Comparison of ENCODE assay signal across 24 cellular contexts in the genomic region with DNA sequence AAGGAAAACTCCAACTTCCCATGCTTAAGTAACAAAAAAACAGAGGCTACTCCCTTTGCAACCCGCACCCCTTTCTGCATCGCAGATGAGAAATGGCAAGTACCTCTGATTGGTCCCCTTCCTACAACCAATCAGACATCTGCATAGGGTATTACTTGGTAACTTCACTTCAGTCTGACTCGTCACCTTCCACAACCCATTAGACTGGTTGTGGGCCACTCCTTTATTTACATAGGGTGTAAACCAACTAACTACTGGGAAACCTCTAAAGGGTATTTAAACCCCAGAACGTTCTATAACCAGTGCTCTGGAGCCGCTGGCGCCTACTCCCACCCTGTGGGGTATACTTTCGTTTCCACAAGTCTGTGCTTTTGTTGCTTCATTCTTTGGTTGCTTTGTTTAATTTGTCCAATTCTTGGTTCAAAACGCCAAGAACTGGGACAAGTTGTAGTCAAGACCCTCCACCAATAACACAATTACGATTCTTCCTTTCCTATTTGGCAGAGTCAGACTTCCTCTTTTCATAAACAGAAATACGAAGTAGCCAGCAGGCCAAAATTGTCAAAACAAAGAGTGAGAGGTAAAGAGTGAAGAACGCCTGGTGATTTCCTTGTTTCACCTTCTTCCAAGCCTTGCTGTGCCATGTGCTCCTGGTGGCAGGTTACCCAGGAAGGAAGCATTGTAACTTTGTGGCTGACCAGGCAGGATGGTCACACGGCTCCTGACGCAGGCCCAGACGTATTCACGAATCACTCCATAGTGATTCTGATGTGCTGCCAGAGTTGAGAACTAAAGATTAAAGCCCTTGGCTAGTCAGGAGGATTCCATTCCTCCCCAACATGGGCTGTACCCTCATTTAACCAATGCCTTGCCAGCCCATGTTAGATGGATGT.
A peak's percentile ranks its signal among the peaks of the same experiment; 100 is the strongest.
DNase-seq lines count a peak whose midpoint lies in the region; ATAC-seq, FAIRE-seq and TF ChIP-seq lines count a peak whose summit lies in the region.
"Had no signal": no experiment of that assay in that cellular context is flagged by ENCODE, and none has a peak within 500 bp of the region (broad histone marks: within the 10 kb centered on the region; RNA-seq: fewer than 3 reads in every experiment).

No MANE protein-coding gene starts in this region.

- no peaks in the 10 kb centered on the region for H3K4me1 Mint-ChIP-seq in activated naive CD4-positive, alpha-beta T cell treated with anti-CD3 and anti-CD28 coated beads, Interleukin-2, amount 10 ng/mL, durations not matched to agents 7 days and 5 days
- H3K4me1 Mint-ChIP-seq: activated B cell treated with CpG ODN at 0.5 μM for 24 hours; activated CD8-positive, alpha-beta memory T cell treated with anti-CD3 and anti-CD28 coated beads, Interleukin-2, amount 10 ng/mL, durations not matched to agents 7 days and 5 days; memory B cell had no signal

- POLR2A ChIA-PET in K562 (lab: Yijun Ruan, JAX), result no interaction called here

- peak overlapping the region; percentile 44 for H3K56ac ChIP-seq in mesendoderm (ENCODE audit: low read length)

- H4K8ac ChIP-seq in mesendoderm (ENCODE audit: low read depth, low read length), result no peak overlapping the region
- no peak overlapping the region for H4K8ac ChIP-seq in trophoblast cell (ENCODE audit: low read depth, low read length)

- no peak overlapping the region for H4K91ac ChIP-seq in trophoblast cell (ENCODE audit: low read depth, low read length)

- ATAC-seq in K562, result no peak
- no peak for ATAC-seq in GM21619 (IDR thresholded peaks at IDR 0.05; ENCODE audit: unreplicated experiment)
- ATAC-seq: activated CD8-positive, alpha-beta memory T cell treated with anti-CD3 and anti-CD28 coated beads, Interleukin-2, amount 10 ng/mL, durations not matched to agents 7 days and 5 days; Panc1 had no signal

- H3K4me2 ChIP-seq in K562 (ENCODE audit: insufficient read depth, low read length) (no peak overlapping the region), mesendoderm (ENCODE audit: low read length) (no peak overlapping the region), trophoblast cell (ENCODE audit: low read length) (no peak overlapping the region)

- H2BK5ac ChIP-seq in mesendoderm (ENCODE audit: low read length), result no peak overlapping the region
- no peak overlapping the region for H2BK5ac ChIP-seq in trophoblast cell (ENCODE audit: low read depth, low read length, poor library complexity)

- DNase-seq in KBM-7, result peak; percentile 14
- DNase-seq in K562 (ENCODE audit: extremely low read depth in 1 of 4, low spot score in 3 of 4), result no peak
- DNase-seq in mesendoderm, result no peak
- DNase-seq in trophoblast cell, result no peak
- no peak for DNase-seq in GDM1 (lab: John Stamatoyannopoulos, UW)
- no peak for DNase-seq in activated naive CD4-positive, alpha-beta T cell treated with anti-CD3 and anti-CD28 coated beads, Interleukin-2, amount 10 ng/mL, durations not matched to agents 7 days and 5 days
- DNase-seq: ACHN; activated B cell treated with CpG ODN at 0.5 μM for 24 hours; activated CD8-positive, alpha-beta memory T cell treated with anti-CD3 and anti-CD28 coated beads, Interleukin-2, amount 10 ng/mL, durations not matched to agents 7 days and 5 days; activated naive CD4-positive, alpha-beta T cell treated with anti-CD3 and anti-CD28 coated beads for 36 hours; COR-L47; DMS79 treated with DMSO at 0.1 percent for 48 hours; effector CD8-positive, alpha-beta T cell; foreskin melanocyte; KG1; NK-92 treated with Interleukin-12 subunit alpha and Interleukin-12 subunit beta, amount 100 ng/mL, for 24 hours; SHP77 treated with DMSO at 0.1 percent for 48 hours had no signal

- H3K27ac ChIP-seq in 22Rv1, result peak overlapping the region; percentile 93
- no peak overlapping the region for H3K27ac ChIP-seq in K562 (ENCODE audit: extremely low read depth, low read depth, low read length)
- H3K27ac ChIP-seq in mesendoderm (ENCODE audit: low read depth, low read length), result no peak overlapping the region
- no peak overlapping the region for H3K27ac ChIP-seq in trophoblast cell (ENCODE audit: low read depth, low read length)

- H3K79me1 ChIP-seq in mesendoderm (ENCODE audit: low read length) (no peaks in the 10 kb centered on the region), trophoblast cell (ENCODE audit: low read length) (no peaks in the 10 kb centered on the region)

- no peak overlapping the region for H4K12ac ChIP-seq in trophoblast cell (ENCODE audit: low read depth, low read length)

- H3K4me3 ChIP-seq in K562 (no peak overlapping the region), mesendoderm (ENCODE audit: low read length) (no peak overlapping the region), trophoblast cell (ENCODE audit: low read depth, low read length) (no peak overlapping the region)

- no peaks in the 10 kb centered on the region for H3K36me3 Mint-ChIP-seq in activated naive CD4-positive, alpha-beta T cell treated with anti-CD3 and anti-CD28 coated beads, Interleukin-2, amount 10 ng/mL, durations not matched to agents 7 days and 5 days
- H3K36me3 Mint-ChIP-seq: activated CD8-positive, alpha-beta memory T cell treated with anti-CD3 and anti-CD28 coated beads, Interleukin-2, amount 10 ng/mL, durations not matched to agents 7 days and 5 days; memory B cell had no signal

- H2AK5ac ChIP-seq in mesendoderm (ENCODE audit: low read length) (no peak overlapping the region), trophoblast cell (ENCODE audit: low read length) (no peak overlapping the region)

- no peak for TF ChIP-seq RAD21 in K562 (CRISPR knock-in tag; conservative IDR thresholded peaks at IDR 0.05 in 1 of 2, IDR thresholded peaks at IDR 0.05 in 1 of 2)

- H3K27ac Mint-ChIP-seq in activated naive CD4-positive, alpha-beta T cell treated with anti-CD3 and anti-CD28 coated beads, Interleukin-2, amount 10 ng/mL, durations not matched to agents 7 days and 5 days, result no peak overlapping the region
- H3K27ac Mint-ChIP-seq: activated B cell treated with CpG ODN at 0.5 μM for 24 hours; activated CD8-positive, alpha-beta memory T cell treated with anti-CD3 and anti-CD28 coated beads, Interleukin-2, amount 10 ng/mL, durations not matched to agents 7 days and 5 days; activated naive CD4-positive, alpha-beta T cell treated with anti-CD3 and anti-CD28 coated beads for 36 hours; memory B cell; stimulated activated naive CD8-positive, alpha-beta T cell treated with anti-CD3 and anti-CD28 coated beads, Interleukin-15, Interleukin-2, amounts not matched to agents 100 ng/mL and 50 ng/mL, for 24 hours had no signal

- no TSS peak for BruUV-seq in K562 (replicated peaks; lab: Mats Ljungman, UMichigan)

- no peak for FAIRE-seq in K562 (lab: Jason Lieb, UNC)
- FAIRE-seq: colon, HTR-8/SVneo had no signal

- H2BK120ac ChIP-seq in mesendoderm (ENCODE audit: low read depth, low read length), result no peak overlapping the region
- no peak overlapping the region for H2BK120ac ChIP-seq in trophoblast cell (ENCODE audit: insufficient read depth, low read length, poor library complexity)

- H3K9me1 ChIP-seq in K562 (ENCODE audit: control insufficient read depth, insufficient read depth, low read length), result no peaks in the 10 kb centered on the region

- TF ChIP-seq POLR2A in K562 (conservative IDR thresholded peaks at IDR 0.05), result no peak

- H3K36me3 ChIP-seq in K562 (ENCODE audit: control insufficient read depth, insufficient read depth, low read length) (no peaks in the 10 kb centered on the region), mesendoderm (ENCODE audit: control insufficient read depth, insufficient read depth, low read length) (no peaks in the 10 kb centered on the region), trophoblast cell (ENCODE audit: control insufficient read depth in 1 of 2, insufficient read depth in 2 of 2, low read length in 2 of 2) (peaks cover 0 to 3% of the 10 kb centered on the region in 2 experiments)

- H2BK15ac ChIP-seq in mesendoderm (replicated peaks; ENCODE audit: low read depth), result no peak overlapping the region

- H2AFZ ChIP-seq in K562 (ENCODE audit: low read depth, low read length), result no peak overlapping the region
- no peak overlapping the region for H2AFZ ChIP-seq in trophoblast cell (ENCODE audit: insufficient read depth, low read length, poor library complexity)

- intact Hi-C loops in K562 (cut with micrococcal nuclease), result no loop called here

- no peak overlapping the region for H4K5ac ChIP-seq in mesendoderm (ENCODE audit: low read length)

- H3K27me3 ChIP-seq in K562 (ENCODE audit: control insufficient read depth in 2 of 2, insufficient read depth in 2 of 2, low read length in 2 of 2), result no peaks in the 10 kb centered on the region
- H3K27me3 ChIP-seq in mesendoderm (ENCODE audit: insufficient read depth, low read length, poor library complexity), result no peaks in the 10 kb centered on the region
- no peaks in the 10 kb centered on the region for H3K27me3 ChIP-seq in trophoblast cell (ENCODE audit: insufficient read depth, low read length)

- H4K20me1 ChIP-seq in K562 (replicated peaks; ENCODE audit: control insufficient read depth, insufficient read depth, low read length), result no peaks in the 10 kb centered on the region

- H3K9ac ChIP-seq in K562 (ENCODE audit: insufficient read depth in 1 of 2, low read depth in 2 of 2, low read length in 2 of 2) (no peak overlapping the region), mesendoderm (ENCODE audit: low read length) (no peak overlapping the region), trophoblast cell (ENCODE audit: low read length) (no peak overlapping the region)

- no peak overlapping the region for H3K23ac ChIP-seq in mesendoderm (ENCODE audit: low read length)
- no peak overlapping the region for H3K23ac ChIP-seq in trophoblast cell (ENCODE audit: low read length)

- H3K4me1 ChIP-seq in K562 (replicated peaks in 1 of 2; ENCODE audit: control insufficient read depth in 2 of 2, insufficient read depth in 2 of 2, low read length in 2 of 2), result no peaks in the 10 kb centered on the region
- H3K4me1 ChIP-seq in mesendoderm (ENCODE audit: control insufficient read depth, low read depth, low read length), result peaks cover 5% of the 10 kb centered on the region
- no peaks in the 10 kb centered on the region for H3K4me1 ChIP-seq in trophoblast cell (ENCODE audit: control insufficient read depth in 1 of 2, insufficient read depth in 2 of 2, low read length in 2 of 2)

- peaks cover 4% of the 10 kb centered on the region for H3K9me3 Mint-ChIP-seq in activated naive CD4-positive, alpha-beta T cell treated with anti-CD3 and anti-CD28 coated beads, Interleukin-2, amount 10 ng/mL, durations not matched to agents 7 days and 5 days
- H3K9me3 Mint-ChIP-seq: memory B cell had no signal

- no peak overlapping the region for H3K14ac ChIP-seq in trophoblast cell (ENCODE audit: low read length)

- peaks cover 10% of the 10 kb centered on the region for H3K27me3 Mint-ChIP-seq in activated naive CD4-positive, alpha-beta T cell treated with anti-CD3 and anti-CD28 coated beads, Interleukin-2, amount 10 ng/mL, durations not matched to agents 7 days and 5 days

- TF ChIP-seq EP300 in K562 (IDR thresholded peaks at IDR 0.05; ENCODE audit: low read length), result no peak

- H3K4me3 Mint-ChIP-seq in activated naive CD4-positive, alpha-beta T cell treated with anti-CD3 and anti-CD28 coated beads, Interleukin-2, amount 10 ng/mL, durations not matched to agents 7 days and 5 days, result no peak overlapping the region
- H3K4me3 Mint-ChIP-seq: activated B cell treated with CpG ODN at 0.5 μM for 24 hours; activated CD8-positive, alpha-beta memory T cell treated with anti-CD3 and anti-CD28 coated beads, Interleukin-2, amount 10 ng/mL, durations not matched to agents 7 days and 5 days; activated naive CD4-positive, alpha-beta T cell treated with anti-CD3 and anti-CD28 coated beads for 36 hours; memory B cell; stimulated activated naive CD8-positive, alpha-beta T cell treated with anti-CD3 and anti-CD28 coated beads, Interleukin-15, Interleukin-2, amounts not matched to agents 100 ng/mL and 50 ng/mL, for 24 hours had no signal

- in situ Hi-C loops in KBM-7 (cut with MboI; ENCODE audit: low pct_unique_long_range_greater_than_20kb, low sequenced_read_pairs), result no loop called here
- in situ Hi-C loops in K562 (cut with MboI), result no loop called here

- H3K18ac ChIP-seq in mesendoderm (ENCODE audit: low read length) (no peak overlapping the region), trophoblast cell (ENCODE audit: low read length) (no peak overlapping the region)

- H3K4ac ChIP-seq in mesendoderm (ENCODE audit: low read depth, low read length), result no peak overlapping the region
- no peak overlapping the region for H3K4ac ChIP-seq in trophoblast cell (ENCODE audit: low read depth, low read length)

- no peak overlapping the region for H2BK12ac ChIP-seq in trophoblast cell (ENCODE audit: low read length)

- CTCF ChIA-PET in K562 (lab: Yijun Ruan, JAX; ENCODE audit: low intra/inter-chr PET ratio), result no interaction called here
- CTCF ChIA-PET in activated naive CD4-positive, alpha-beta T cell treated with anti-CD3 and anti-CD28 coated beads, Interleukin-2, amount 10 ng/mL, durations not matched to agents 7 days and 5 days (lab: Charles Lee), result no interaction called here

- WGBS in K562 (ENCODE audit: insufficient coverage, low coverage, missing lambda C conversion rate), result 1% methylated on average over 15 of the region's 15 CpGs
- no CpG with 5 or more reads among the region's 15 CpGs for WGBS in mesendoderm (ENCODE audit: extremely low coverage, insufficient coverage, low lambda C conversion rate)
- no CpG with 5 or more reads among the region's 15 CpGs for WGBS in trophoblast cell (ENCODE audit: extremely low coverage, insufficient coverage, insufficient read length)

- no peak for TF ChIP-seq CTCF in 22Rv1 (IDR thresholded peaks at IDR 0.05)
- TF ChIP-seq CTCF in K562 (IDR thresholded peaks at IDR 0.05 in 2 of 3, conservative IDR thresholded peaks at IDR 0.05 in 1 of 3; ENCODE audit: insufficient read depth in 2 of 3, low read depth in 1 of 3, low read length in 3 of 3), result no peak

- H3K9me3 ChIP-seq in K562 (replicated peaks; ENCODE audit: control insufficient read depth, insufficient read depth, low read depth, low read length), result no peaks in the 10 kb centered on the region
- H3K9me3 ChIP-seq in trophoblast cell (ENCODE audit: insufficient read depth, low read depth, low read length), result no peaks in the 10 kb centered on the region

- no peaks in the 10 kb centered on the region for H3K79me2 ChIP-seq in K562 (ENCODE audit: control insufficient read depth, insufficient read depth, low read length)
- H3K79me2 ChIP-seq in mesendoderm (ENCODE audit: control insufficient read depth, insufficient read depth, low read length), result no peaks in the 10 kb centered on the region
- no peaks in the 10 kb centered on the region for H3K79me2 ChIP-seq in trophoblast cell (ENCODE audit: control insufficient read depth, insufficient read depth, low read length, poor library complexity)
